In genomic region chr7:116490351-116490750, GRCh38 we compare ENCODE assay signal across 31 cellular contexts. TPM values are rescaled to one million over a fixed set of nuclear protein-coding genes. Genes with fewer than 3 reads are reported as not detected.
"Had no signal": no experiment of that assay in that cellular context is flagged by ENCODE, and none has a peak within 500 bp of the region (broad histone marks: within the 10 kb centered on the region; RNA-seq: fewer than 3 reads in every experiment).

No MANE protein-coding gene starts in this region.

- H3K27ac ChIP-seq: foreskin keratinocyte, lower lobe of right lung, stomach, suprapubic skin had no signal

- H3K36me3 Mint-ChIP-seq: activated CD4-positive, alpha-beta memory T cell treated with anti-CD3 and anti-CD28 coated beads for 36 hours; natural killer cell treated with Interleukin-12 subunit alpha and Interleukin-12 subunit beta and Interleukin-15 and Interleukin-18, amount 100 ng/mL, for 72 hours; stimulated activated naive B cell treated with anti-CD40 and anti-IgM and Interleukin-4, amounts not matched to agents 10 μg/mL and 1 μg/mL and 100 μg/mL, for 72 hours had no signal

- H3K36me3 ChIP-seq: heart right ventricle, lower lobe of right lung, stomach, suprapubic skin had no signal

- H3K9me3 ChIP-seq: heart right ventricle, lower lobe of right lung, stomach, suprapubic skin had no signal

- ATAC-seq: activated T-helper 17 cell treated with anti-CD3 and anti-CD28 coated beads, Interleukin-2, amount 50 U/mL, for 72 hours; esophagus mucosa; foreskin keratinocyte; left lobe of liver; lower lobe of right lung; natural killer cell treated with Interleukin-12 subunit alpha and Interleukin-12 subunit beta and Interleukin-15 and Interleukin-18, amount 100 ng/mL, for 72 hours; stimulated activated naive B cell treated with anti-CD40 and anti-IgM and Interleukin-4, amounts not matched to agents 10 μg/mL and 1 μg/mL and 100 μg/mL, for 72 hours had no signal

- H3K4me1 Mint-ChIP-seq: activated CD4-positive, alpha-beta T cell treated with anti-CD3 and anti-CD28 coated beads, Interleukin-2, amount 10 ng/mL, durations not matched to agents 24 days and 14 days; activated T-helper 17 cell treated with anti-CD3 and anti-CD28 coated beads, Interleukin-2, amount 50 U/mL, for 72 hours; central memory CD8-positive, alpha-beta T cell; stimulated activated naive B cell treated with anti-CD40 and anti-IgM and Interleukin-4, amounts not matched to agents 10 μg/mL and 1 μg/mL and 100 μg/mL, for 72 hours had no signal

- H3K4me3 Mint-ChIP-seq: activated CD4-positive, alpha-beta memory T cell treated with anti-CD3 and anti-CD28 coated beads for 36 hours; activated CD4-positive, alpha-beta T cell treated with anti-CD3 and anti-CD28 coated beads, Interleukin-2, amount 10 ng/mL, durations not matched to agents 24 days and 14 days; activated T-cell treated with anti-CD3 and anti-CD28 coated beads, Interleukin-2, amount 50 U/mL, for 24 hours; activated T-helper 17 cell treated with anti-CD3 and anti-CD28 coated beads, Interleukin-2, amount 50 U/mL, for 72 hours; central memory CD8-positive, alpha-beta T cell; natural killer cell treated with Interleukin-12 subunit alpha and Interleukin-12 subunit beta and Interleukin-15 and Interleukin-18, amount 100 ng/mL, for 72 hours; stimulated activated naive B cell treated with anti-CD40 and anti-IgM and Interleukin-4, amounts not matched to agents 10 μg/mL and 1 μg/mL and 100 μg/mL, for 72 hours had no signal

- FAIRE-seq: bronchial epithelial cell, colon, endothelial cell of umbilical vein, urothelium cell line had no signal

- H3K9me3 Mint-ChIP-seq: activated CD4-positive, alpha-beta memory T cell treated with anti-CD3 and anti-CD28 coated beads for 36 hours; activated CD4-positive, alpha-beta T cell treated with anti-CD3 and anti-CD28 coated beads, Interleukin-2, amount 10 ng/mL, durations not matched to agents 24 days and 14 days; activated T-cell treated with anti-CD3 and anti-CD28 coated beads, Interleukin-2, amount 50 U/mL, for 24 hours; activated T-helper 17 cell treated with anti-CD3 and anti-CD28 coated beads, Interleukin-2, amount 50 U/mL, for 72 hours; central memory CD8-positive, alpha-beta T cell; natural killer cell treated with Interleukin-12 subunit alpha and Interleukin-12 subunit beta and Interleukin-15 and Interleukin-18, amount 100 ng/mL, for 72 hours; stimulated activated naive B cell treated with anti-CD40 and anti-IgM and Interleukin-4, amounts not matched to agents 10 μg/mL and 1 μg/mL and 100 μg/mL, for 72 hours had no signal

- H3K27me3 ChIP-seq: foreskin keratinocyte, heart right ventricle, stomach, suprapubic skin had no signal

- H3K27ac Mint-ChIP-seq: activated CD4-positive, alpha-beta memory T cell treated with anti-CD3 and anti-CD28 coated beads for 36 hours; activated CD4-positive, alpha-beta T cell treated with anti-CD3 and anti-CD28 coated beads, Interleukin-2, amount 10 ng/mL, durations not matched to agents 24 days and 14 days; activated T-cell treated with anti-CD3 and anti-CD28 coated beads, Interleukin-2, amount 50 U/mL, for 24 hours; activated T-helper 17 cell treated with anti-CD3 and anti-CD28 coated beads, Interleukin-2, amount 50 U/mL, for 72 hours; natural killer cell treated with Interleukin-12 subunit alpha and Interleukin-12 subunit beta and Interleukin-15 and Interleukin-18, amount 100 ng/mL, for 72 hours; stimulated activated naive B cell treated with anti-CD40 and anti-IgM and Interleukin-4, amounts not matched to agents 10 μg/mL and 1 μg/mL and 100 μg/mL, for 72 hours had no signal

- H3K4me1 ChIP-seq: foreskin keratinocyte, suprapubic skin had no signal

- H3K4me3 ChIP-seq: heart right ventricle, lower lobe of right lung, stomach, suprapubic skin had no signal

- DNase-seq: activated CD4-positive, alpha-beta memory T cell treated with anti-CD3 and anti-CD28 coated beads for 36 hours; activated CD4-positive, alpha-beta T cell treated with anti-CD3 and anti-CD28 coated beads, Interleukin-2, amount 10 ng/mL, durations not matched to agents 24 days and 14 days; activated CD4-positive, CD25-positive, alpha-beta regulatory T cell treated with anti-CD3 and anti-CD28 coated beads, Interleukin-2, amount 50 U/mL, for 72 hours; activated CD8-positive, alpha-beta memory T cell treated with anti-CD3 and anti-CD28 coated beads, Interleukin-2, amount 50 U/mL, for 48 hours; activated gamma-delta T cell treated with Interleukin-2 at 50 U/mL for 16 hours; activated naive CD4-positive, alpha-beta T cell treated with anti-CD3 and anti-CD28 coated beads, Interleukin-2, amount 50 U/mL, for 16 hours; activated T-cell treated with anti-CD3 and anti-CD28 coated beads, Interleukin-2, amount 50 U/mL, for 24 hours; amniotic stem cell; effector memory CD4-positive, alpha-beta T cell; foreskin keratinocyte; heart right ventricle; lower lobe of right lung; mesendoderm; posterior cingulate gyrus; right cardiac atrium; stimulated activated CD4-positive, alpha-beta T cell treated with anti-CD3 and anti-CD28 coated beads, Interleukin-15, amount 100 ng/mL, for 24 hours; stimulated activated CD4-positive, alpha-beta T cell treated with anti-CD3 and anti-CD28 coated beads, Interleukin-2, amount 100 ng/mL, for 24 hours; stimulated activated naive B cell treated with anti-CD40 and anti-IgM and Interleukin-4, amounts not matched to agents 10 μg/mL and 1 μg/mL and 100 μg/mL, for 72 hours; stomach; T-helper 2 cell; trophoblast cell had no signal

RNA-seq across cellular contexts. Expression of gene CAV2, which starts 9.2 kb away (rescaled TPM):
- total RNA-seq: activated CD4-positive, alpha-beta memory T cell treated with anti-CD3 and anti-CD28 coated beads for 36 hours; activated CD4-positive, alpha-beta T cell treated with anti-CD3 and anti-CD28 coated beads, Interleukin-2, amount 10 ng/mL, durations not matched to agents 24 days and 14 days; natural killer cell treated with Interleukin-12 subunit alpha and Interleukin-12 subunit beta and Interleukin-15 and Interleukin-18, amount 100 ng/mL, for 72 hours had no signal

RNA-seq across cellular contexts. Expression of gene CAV1, which starts 34.5 kb away (rescaled TPM):
- total RNA-seq: natural killer cell treated with Interleukin-12 subunit alpha and Interleukin-12 subunit beta and Interleukin-15 and Interleukin-18, amount 100 ng/mL, for 72 hours had no signal
